ENCODE assay signal across 14 cellular contexts in genomic region chr6:116027821-116028220, GRCh38. TPM values are rescaled to one million over a fixed set of nuclear protein-coding genes. Genes with fewer than 3 reads are reported as not detected.
A peak's percentile ranks its signal among the peaks of the same experiment; 100 is the strongest.
DNase-seq lines count a peak whose midpoint lies in the region; ATAC-seq lines count a peak whose summit lies in the region.
"Had no signal": no experiment of that assay in that cellular context is flagged by ENCODE, and none has a peak within 500 bp of the region (broad histone marks: within the 10 kb centered on the region; RNA-seq: fewer than 3 reads in every experiment).

No MANE protein-coding gene starts in this region.

- no peaks in the 10 kb centered on the region for H3K9me3 Mint-ChIP-seq in activated T-helper 1 cell treated with anti-CD3 and anti-CD28 coated beads, Interleukin-12 subunit alpha, Interleukin-12 subunit beta, Interleukin-2, Interleukin-4 antibody, amounts not matched to agents 30 ng/mL and 10 ng/mL and 1 ng/mL, durations not matched to agents 14 hours and 24 hours and 36 hours
- H3K9me3 Mint-ChIP-seq: activated naive CD4-positive, alpha-beta T cell treated with anti-CD3 and anti-CD28 coated beads for 36 hours; effector memory CD8-positive, alpha-beta T cell; memory B cell had no signal

- ATAC-seq in GM18870 (IDR thresholded peaks at IDR 0.05; ENCODE audit: unreplicated experiment) (peak; percentile 59), GM21619 (IDR thresholded peaks at IDR 0.05; ENCODE audit: unreplicated experiment) (peak; percentile 67), HG03135 (IDR thresholded peaks at IDR 0.05; ENCODE audit: unreplicated experiment) (peak; percentile 44), esophagus mucosa (peak; percentile 59)
- ATAC-seq: effector memory CD8-positive, alpha-beta T cell had no signal

- H3K36me3 Mint-ChIP-seq in activated T-helper 1 cell treated with anti-CD3 and anti-CD28 coated beads, Interleukin-12 subunit alpha, Interleukin-12 subunit beta, Interleukin-2, Interleukin-4 antibody, amounts not matched to agents 30 ng/mL and 10 ng/mL and 1 ng/mL, durations not matched to agents 14 hours and 24 hours and 36 hours (ENCODE audit: low read depth), result no peaks in the 10 kb centered on the region
- H3K36me3 Mint-ChIP-seq: CD14-positive monocyte, memory B cell had no signal

- no peaks in the 10 kb centered on the region for H3K4me1 Mint-ChIP-seq in activated T-helper 1 cell treated with anti-CD3 and anti-CD28 coated beads, Interleukin-12 subunit alpha, Interleukin-12 subunit beta, Interleukin-2, Interleukin-4 antibody, amounts not matched to agents 30 ng/mL and 10 ng/mL and 1 ng/mL, durations not matched to agents 14 hours and 24 hours and 36 hours (ENCODE audit: low read depth)
- H3K4me1 Mint-ChIP-seq: CD14-positive monocyte had no signal

- H3K27me3 Mint-ChIP-seq in activated T-helper 1 cell treated with anti-CD3 and anti-CD28 coated beads, Interleukin-12 subunit alpha, Interleukin-12 subunit beta, Interleukin-2, Interleukin-4 antibody, amounts not matched to agents 30 ng/mL and 10 ng/mL and 1 ng/mL, durations not matched to agents 14 hours and 24 hours and 36 hours (ENCODE audit: insufficient read depth), result peaks cover 3% of the 10 kb centered on the region
- H3K27me3 Mint-ChIP-seq: memory B cell had no signal

- H3K27ac Mint-ChIP-seq in activated T-helper 1 cell treated with anti-CD3 and anti-CD28 coated beads, Interleukin-12 subunit alpha, Interleukin-12 subunit beta, Interleukin-2, Interleukin-4 antibody, amounts not matched to agents 30 ng/mL and 10 ng/mL and 1 ng/mL, durations not matched to agents 14 hours and 24 hours and 36 hours, result no peak overlapping the region
- H3K27ac Mint-ChIP-seq: activated naive CD4-positive, alpha-beta T cell treated with anti-CD3 and anti-CD28 coated beads for 36 hours; CD14-positive monocyte; effector memory CD8-positive, alpha-beta T cell; memory B cell had no signal

- DNase-seq in T-helper 2 cell (no peak), MV-4-11 (lab: John Stamatoyannopoulos, UW) (no peak)
- no peak for DNase-seq in activated T-helper 1 cell treated with anti-CD3 and anti-CD28 coated beads, Interleukin-12 subunit alpha, Interleukin-12 subunit beta, Interleukin-2, Interleukin-4 antibody, amounts not matched to agents 30 ng/mL and 10 ng/mL and 1 ng/mL, durations not matched to agents 14 hours and 24 hours and 36 hours (ENCODE audit: low spot score)
- DNase-seq: activated CD4-positive, alpha-beta T cell treated with anti-CD3 and anti-CD28 coated beads, Interleukin-2, amount 50 U/mL, for 48 hours; activated naive CD4-positive, alpha-beta T cell treated with anti-CD3 and anti-CD28 coated beads for 36 hours; effector memory CD8-positive, alpha-beta T cell; foreskin melanocyte; NCI-H2029 had no signal

- intact Hi-C loops in activated T-helper 1 cell treated with anti-CD3 and anti-CD28 coated beads, Interleukin-12 subunit alpha, Interleukin-12 subunit beta, Interleukin-2, Interleukin-4 antibody, amounts not matched to agents 30 ng/mL and 10 ng/mL and 1 ng/mL, durations not matched to agents 14 hours and 24 hours and 36 hours (cut with micrococcal nuclease), result no loop called here

- no peak overlapping the region for H3K4me3 Mint-ChIP-seq in activated T-helper 1 cell treated with anti-CD3 and anti-CD28 coated beads, Interleukin-12 subunit alpha, Interleukin-12 subunit beta, Interleukin-2, Interleukin-4 antibody, amounts not matched to agents 30 ng/mL and 10 ng/mL and 1 ng/mL, durations not matched to agents 14 hours and 24 hours and 36 hours
- H3K4me3 Mint-ChIP-seq: activated naive CD4-positive, alpha-beta T cell treated with anti-CD3 and anti-CD28 coated beads for 36 hours; CD14-positive monocyte; effector memory CD8-positive, alpha-beta T cell; memory B cell had no signal

RNA-seq across cellular contexts. Expression of gene FRK, which starts 32.9 kb away (rescaled TPM):
- total RNA-seq in esophagus mucosa, result 7.8 TPM
- total RNA-seq in activated T-helper 1 cell treated with anti-CD3 and anti-CD28 coated beads, Interleukin-12 subunit alpha, Interleukin-12 subunit beta, Interleukin-2, Interleukin-4 antibody, amounts not matched to agents 30 ng/mL and 10 ng/mL and 1 ng/mL, durations not matched to agents 14 hours and 24 hours and 36 hours, result 0.02 TPM in 1 of 2 replicates, not detected in the other
- total RNA-seq: activated naive CD4-positive, alpha-beta T cell treated with anti-CD3 and anti-CD28 coated beads for 36 hours had no signal
